ENCODE assay signal across 4 cellular contexts in genomic region chr11:128161994-128162393, GRCh38.
TF ChIP-seq lines count a peak whose summit lies in the region.

No MANE protein-coding gene starts in this region.

TF ChIP-seq in liver, 16 proteins besides CTCF, POLR2A, EP300 and RAD21 (continues in another document):
- TF ChIP-seq HNF4A (conservative IDR thresholded peaks at IDR 0.05) (peak; percentile 82 to 84), RXRA (IDR thresholded peaks at IDR 0.05) (peak in 1 of 2 donors; percentile 51), EGR1 (IDR thresholded peaks at IDR 0.05; ENCODE audit: low read depth in 2 of 2) (no peak), YY1 (IDR thresholded peaks at IDR 0.05) (peak; percentile 94), ATF3 (IDR thresholded peaks at IDR 0.05) (no peak), GABPA (IDR thresholded peaks at IDR 0.05 in 1 of 2, conservative IDR thresholded peaks at IDR 0.05 in 1 of 2) (no peak), ZBTB33 (IDR thresholded peaks at IDR 0.05) (peak; percentile 47), NR2F2 (IDR thresholded peaks at IDR 0.05) (no peak), SP1 (IDR thresholded peaks at IDR 0.05) (peak; percentile 57), MAX (IDR thresholded peaks at IDR 0.05) (peak; percentile 57), JUND (IDR thresholded peaks at IDR 0.05) (peak in 1 of 2 donors; percentile 66), FOXA2 (IDR thresholded peaks at IDR 0.05) (peak; percentile 39)

TF ChIP-seq in HepG2, 621 proteins besides CTCF, POLR2A, EP300 and RAD21:
- TF ChIP-seq KLF16 (CRISPR knock-in tag; IDR thresholded peaks at IDR 0.05) (no peak), CERS6 (CRISPR knock-in tag; IDR thresholded peaks at IDR 0.05) (no peak), PCBP1 (IDR thresholded peaks at IDR 0.05; ENCODE audit: borderline replicate concordance, low read depth, low read length) (no peak), ZNF775 (CRISPR knock-in tag; IDR thresholded peaks at IDR 0.05; ENCODE audit: borderline replicate concordance) (no peak), MLXIP (CRISPR knock-in tag; IDR thresholded peaks at IDR 0.05; ENCODE audit: borderline replicate concordance) (no peak), HMG20B (CRISPR knock-in tag; conservative IDR thresholded peaks at IDR 0.05) (no peak), ZNF770 (CRISPR knock-in tag; IDR thresholded peaks at IDR 0.05) (no peak)

TF ChIP-seq in neural cell, 6 proteins besides CTCF, POLR2A, EP300 and RAD21:
- TF ChIP-seq REST (IDR thresholded peaks at IDR 0.05; ENCODE audit: borderline replicate concordance) (no peak), TAF1 (IDR thresholded peaks at IDR 0.05; ENCODE audit: low read depth) (no peak), MXI1 (conservative IDR thresholded peaks at IDR 0.05; ENCODE audit: poor library complexity, severe bottlenecking) (no peak), POLR2AphosphoS5 (IDR thresholded peaks at IDR 0.05) (no peak), SMC3 (conservative IDR thresholded peaks at IDR 0.05; ENCODE audit: poor library complexity) (no peak), EZH2 (IDR thresholded peaks at IDR 0.05; ENCODE audit: borderline replicate concordance, insufficient read depth, low read length, poor library complexity, severe bottlenecking) (no peak)
TF ChIP-seq in neural cell: peak in this region for 0.

TF ChIP-seq in GM23338, 12 proteins besides CTCF, POLR2A, EP300 and RAD21:
- TF ChIP-seq STAT1 (IDR thresholded peaks at IDR 0.05; ENCODE audit: unreplicated experiment), result no peak
- TF ChIP-seq JUNB (IDR thresholded peaks at IDR 0.05; ENCODE audit: unreplicated experiment), result no peak
- no peak for TF ChIP-seq NANOG (IDR thresholded peaks at IDR 0.05; ENCODE audit: borderline replicate concordance)
- no peak for TF ChIP-seq ZNF114 (CRISPR knock-in tag; IDR thresholded peaks at IDR 0.05)
- no peak for TF ChIP-seq CREB1 (CRISPR knock-in tag; IDR thresholded peaks at IDR 0.05; ENCODE audit: low read depth)
- TF ChIP-seq ZNF462 (CRISPR knock-in tag; IDR thresholded peaks at IDR 0.05), result no peak
- TF ChIP-seq REST (IDR thresholded peaks at IDR 0.05; ENCODE audit: unreplicated experiment), result no peak
- no peak for TF ChIP-seq EZH2phosphoT487 (IDR thresholded peaks at IDR 0.05; ENCODE audit: unreplicated experiment)
- no peak for TF ChIP-seq ZNF331 (CRISPR knock-in tag; IDR thresholded peaks at IDR 0.05; ENCODE audit: low read depth)
- TF ChIP-seq ETS1 (IDR thresholded peaks at IDR 0.05), result no peak
- TF ChIP-seq EZH2 (IDR thresholded peaks at IDR 0.05; ENCODE audit: low read depth, unreplicated experiment), result no peak
- no peak for TF ChIP-seq POLR2AphosphoS5 (IDR thresholded peaks at IDR 0.05; ENCODE audit: low read depth)
TF ChIP-seq in GM23338: peak in this region for 0.
